Comparison of ENCODE assay signal across 1 cellular context in genomic region chr20:14576478-14576877, GRCh38.
TF ChIP-seq lines count a peak whose summit lies in the region.

No MANE protein-coding gene starts in this region.

TF ChIP-seq in liver, 16 proteins besides CTCF, POLR2A, EP300 and RAD21 (continued from another document):
- TF ChIP-seq ZBTB33 (IDR thresholded peaks at IDR 0.05): no peak
